13 cellular contexts compared by ENCODE assay signal in genomic region chr22:33405194-33405593, GRCh38.
"Had no signal": no experiment of that assay in that cellular context is flagged by ENCODE, and none has a peak within 500 bp of the region (broad histone marks: within the 10 kb centered on the region; RNA-seq: fewer than 3 reads in every experiment).

No MANE protein-coding gene starts in this region.

- H3K27ac ChIP-seq: cardiac muscle cell, stomach, thoracic aorta had no signal

- H3K36me3 ChIP-seq: cardiac muscle cell, thoracic aorta had no signal

- H3K27me3 ChIP-seq: cardiac muscle cell, stomach had no signal

- DNase-seq: activated CD4-positive, alpha-beta T cell treated with anti-CD3 and anti-CD28 coated beads, Interleukin-2, amount 10 ng/mL, durations not matched to agents 24 days and 14 days; activated naive CD4-positive, alpha-beta T cell treated with anti-CD3 and anti-CD28 coated beads for 36 hours; foreskin melanocyte; naive thymus-derived CD8-positive, alpha-beta T cell; nucleus accumbens; stimulated activated CD4-positive, alpha-beta T cell treated with anti-CD3 and anti-CD28 coated beads, Interleukin-15, amount 100 ng/mL, for 24 hours; stimulated activated CD4-positive, alpha-beta T cell treated with anti-CD3 and anti-CD28 coated beads, Interleukin-4, amount 100 ng/mL, for 24 hours; stomach had no signal

- ATAC-seq: activated T-helper 17 cell treated with anti-CD3 and anti-CD28 coated beads, Interleukin-2, amount 50 U/mL, for 72 hours; naive thymus-derived CD8-positive, alpha-beta T cell; WTC11 had no signal

- H3K9me3 ChIP-seq: stomach, thoracic aorta had no signal

- H3K4me3 ChIP-seq: cardiac muscle cell, lung, stomach, thoracic aorta had no signal
